9 cellular contexts compared by ENCODE assay signal in the genomic region with DNA sequence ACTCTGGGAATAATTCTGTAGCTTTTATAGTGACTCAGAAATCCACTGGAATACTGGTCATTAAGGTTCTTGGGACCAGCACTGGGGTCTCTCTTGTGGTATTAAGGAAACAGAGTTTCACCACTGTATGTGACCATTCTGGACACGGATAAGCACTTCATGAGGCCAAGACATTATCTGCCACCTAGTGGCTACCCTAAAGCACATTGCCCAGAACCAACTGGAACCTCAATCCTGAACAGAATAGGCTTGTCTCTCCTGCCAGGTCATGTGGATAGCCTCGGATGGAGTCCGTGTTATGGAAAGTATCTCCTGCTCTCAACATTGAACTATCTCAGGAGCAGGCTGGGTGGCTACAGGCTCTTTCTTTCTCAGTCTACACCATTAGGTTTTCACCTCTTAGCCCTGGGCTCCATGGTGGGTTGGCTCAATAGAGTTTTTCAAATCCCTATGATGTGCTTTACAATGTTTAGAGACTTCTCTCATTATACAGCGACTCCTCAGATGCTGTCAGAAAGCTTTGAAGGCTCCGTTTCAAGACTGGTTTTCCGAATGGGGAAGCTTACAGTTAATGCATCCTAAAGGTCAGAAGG.
A peak's percentile ranks its signal among the peaks of the same experiment; 100 is the strongest.
DNase-seq lines count a peak whose midpoint lies in the region; ATAC-seq, FAIRE-seq and TF ChIP-seq lines count a peak whose summit lies in the region.
"Had no signal": no experiment of that assay in that cellular context is flagged by ENCODE, and none has a peak within 500 bp of the region (broad histone marks: within the 10 kb centered on the region; RNA-seq: fewer than 3 reads in every experiment).

No MANE protein-coding gene starts in this region.

- DNase-seq in GM12864 (ENCODE audit: low read depth) = no peak
- peak; percentile 18 to 32 for DNase-seq in Kasumi-1 (lab: John Stamatoyannopoulos, UW)
- no peak for DNase-seq in colonic mucosa
- DNase-seq in NCI-H128 (lab: John Stamatoyannopoulos, UW; ENCODE audit: unreplicated experiment) = no peak
- no peak for DNase-seq in H54 (ENCODE audit: insufficient read length, low spot score)

- TF ChIP-seq CTCF in GM12864 (IDR thresholded peaks at IDR 0.05; ENCODE audit: low read depth, low read length, missing control alignments) (peak; percentile 64), colonic mucosa (IDR thresholded peaks at IDR 0.05) (peak; percentile 48), nephron (IDR thresholded peaks at IDR 0.05; ENCODE audit: unreplicated experiment in 3 of 3) (peak; percentile 38 to 50 (median 48))

- no peak overlapping the region for H3K9ac ChIP-seq in colonic mucosa (ENCODE audit: low read depth in 2 of 2, low read length in 2 of 2)

- no peaks in the 10 kb centered on the region for H3K9me3 ChIP-seq in colonic mucosa

- H3K4me3 Mint-ChIP-seq in nephron = no peak overlapping the region

- H3K9me3 Mint-ChIP-seq in nephron = peaks cover 17% of the 10 kb centered on the region

- intact Hi-C loops in colonic mucosa (cut with DNase I) = loop anchor here (5.0 kb wide), 1 partner anchor 129 kb away; no protein-coding TSS in a partner anchor

- no peaks in the 10 kb centered on the region for H3K36me3 ChIP-seq in colonic mucosa

- no peaks in the 10 kb centered on the region for H3K4me1 Mint-ChIP-seq in nephron

- H3K4me3 ChIP-seq in GM12864 (ENCODE audit: low read depth, low read length) = no peak overlapping the region
- H3K4me3 ChIP-seq in colonic mucosa = no peak overlapping the region
- H3K4me3 ChIP-seq: SK-N-MC had no signal

- H3K27me3 Mint-ChIP-seq in nephron (ENCODE audit: low read depth) = peaks cover 6% of the 10 kb centered on the region

- H3K27ac Mint-ChIP-seq in nephron = no peak overlapping the region

- no peak for ATAC-seq in HG03039 (IDR thresholded peaks at IDR 0.05; ENCODE audit: unreplicated experiment)
- no peak for ATAC-seq in HG03280 (IDR thresholded peaks at IDR 0.05; ENCODE audit: unreplicated experiment)

- H3K27me3 ChIP-seq in colonic mucosa = no peaks in the 10 kb centered on the region

- TF ChIP-seq POLR2A in H54 (IDR thresholded peaks at IDR 0.05; ENCODE audit: low read depth, low read length) = no peak

- no peaks in the 10 kb centered on the region for H3K36me3 Mint-ChIP-seq in nephron (ENCODE audit: low read depth)

- H3K4me1 ChIP-seq in colonic mucosa = no peaks in the 10 kb centered on the region

- no peak overlapping the region for H3K27ac ChIP-seq in colonic mucosa
- H3K27ac ChIP-seq: SK-N-MC had no signal

- no peak for FAIRE-seq in H54 (lab: Jason Lieb, UNC)

Comparison
In these comparisons a context has a peak if more than half of its experiments do, and no peak if none do; other contexts are left out.
1. DNase-seq: peak in Kasumi-1 (2 of 2); none in GM12864 (single experiment), colonic mucosa (single experiment), NCI-H128 (single experiment) and H54 (single experiment).
2. Peak in every context shown above with its lines, with median percentiles within 50 percentile points of each other: CTCF ChIP-seq.